8 cellular contexts compared by ENCODE assay signal in genomic region chr7:16078076-16078952, GRCh38.
DNase-seq lines count a peak whose midpoint lies in the region; ATAC-seq, FAIRE-seq and TF ChIP-seq lines count a peak whose summit lies in the region.

No MANE protein-coding gene starts in this region.

- TF ChIP-seq CTCF in DND-41 (IDR thresholded peaks at IDR 0.05; ENCODE audit: borderline replicate concordance, extremely low read depth, low read length, poor library complexity, severe bottlenecking): peak; percentile 67
- TF ChIP-seq CTCF in brain (conservative IDR thresholded peaks at IDR 0.05): peak; percentile 90 to 96
- peak; percentile 57 to 71 (median 64) for TF ChIP-seq CTCF in keratinocyte (optimal IDR thresholded peaks at IDR 0.05 in 1 of 3, IDR thresholded peaks at IDR 0.05 in 1 of 3, conservative IDR thresholded peaks at IDR 0.05 in 1 of 3; ENCODE audit: extremely low read depth in 1 of 3, insufficient read depth in 2 of 3, low read length in 3 of 3)
- peak; percentile 25 to 78 (median 62) for TF ChIP-seq CTCF in upper lobe of left lung (IDR thresholded peaks at IDR 0.05)

- H3K9me3 ChIP-seq in DND-41 (ENCODE audit: insufficient read depth, low read length, severe bottlenecking) (no peaks in the 10 kb centered on the region), keratinocyte (ENCODE audit: control insufficient read depth, low read depth, low read length) (no peaks in the 10 kb centered on the region), upper lobe of left lung (no peaks in the 10 kb centered on the region)

- H3K27ac ChIP-seq in DND-41 (ENCODE audit: low read length) (no peak overlapping the region), keratinocyte (ENCODE audit: control insufficient read depth, insufficient read depth, low read length) (no peak overlapping the region), upper lobe of left lung (no peak overlapping the region)

- no peaks in the 10 kb centered on the region for H3K27me3 ChIP-seq in DND-41 (ENCODE audit: insufficient read depth, low read length, poor library complexity)
- no peaks in the 10 kb centered on the region for H3K27me3 ChIP-seq in keratinocyte (ENCODE audit: control insufficient read depth, extremely low read depth, insufficient read depth, low read length)
- no peaks in the 10 kb centered on the region for H3K27me3 ChIP-seq in upper lobe of left lung

- no peak overlapping the region for H3K4me3 Mint-ChIP-seq in brain

- no peak overlapping the region for H3K4me2 ChIP-seq in DND-41 (ENCODE audit: insufficient read depth, low read length)
- no peak overlapping the region for H3K4me2 ChIP-seq in keratinocyte (ENCODE audit: control insufficient read depth, extremely low read depth, insufficient read depth, low read depth, low read length)

- peaks cover 9% of the 10 kb centered on the region for H3K4me1 Mint-ChIP-seq in brain

- H3K79me2 ChIP-seq in DND-41 (ENCODE audit: insufficient read depth, low read length): no peaks in the 10 kb centered on the region
- no peaks in the 10 kb centered on the region for H3K79me2 ChIP-seq in keratinocyte (ENCODE audit: control insufficient read depth, insufficient read depth, low read length)

- no peaks in the 10 kb centered on the region for H3K27me3 Mint-ChIP-seq in brain

- no peak overlapping the region for H3K9ac ChIP-seq in DND-41 (ENCODE audit: low read depth, low read length)
- H3K9ac ChIP-seq in keratinocyte (ENCODE audit: control insufficient read depth, extremely low read depth, insufficient read depth, low read length): no peak overlapping the region

- H2AFZ ChIP-seq in DND-41 (ENCODE audit: low read depth, low read length): no peak overlapping the region
- H2AFZ ChIP-seq in keratinocyte (ENCODE audit: control insufficient read depth, low read length): no peak overlapping the region

- TF ChIP-seq POLR2A in upper lobe of left lung (IDR thresholded peaks at IDR 0.05): no peak

- 36 to 38% methylated on average over 3 of the region's 3 CpGs for WGBS in upper lobe of left lung, 2 donors

- DNase-seq in DND-41 (peak; percentile 9), NCI-H69 (lab: John Stamatoyannopoulos, UW) (peak; percentile 66), keratinocyte (ENCODE audit: low read depth, low spot score) (peak; percentile 25), upper lobe of left lung (no peak)
- DNase-seq in stimulated activated CD4-positive, alpha-beta T cell treated with anti-CD3 and anti-CD28 coated beads, Interleukin-2, amount 100 ng/mL, for 48 hours: no peak

- H3K4me3 ChIP-seq in DND-41 (ENCODE audit: low read depth in 1 of 2, low read length in 2 of 2) (no peak overlapping the region), keratinocyte (ENCODE audit: control insufficient read depth in 2 of 3, extremely low read depth in 1 of 3, insufficient read depth in 2 of 3, low read depth in 1 of 3, low read length in 3 of 3) (no peak overlapping the region), upper lobe of left lung (no peak overlapping the region)

- H3K36me3 ChIP-seq in DND-41 (ENCODE audit: insufficient read depth, low read length): no peaks in the 10 kb centered on the region
- H3K36me3 ChIP-seq in keratinocyte (ENCODE audit: control insufficient read depth in 2 of 2, extremely low read depth in 1 of 2, insufficient read depth in 2 of 2, low read length in 2 of 2): no peaks in the 10 kb centered on the region
- H3K36me3 ChIP-seq in upper lobe of left lung: no peaks in the 10 kb centered on the region

- H3K4me1 ChIP-seq in DND-41 (ENCODE audit: insufficient read depth, low read length): no peaks in the 10 kb centered on the region
- H3K4me1 ChIP-seq in keratinocyte (ENCODE audit: control insufficient read depth, extremely low read depth, insufficient read depth, low read length): no peaks in the 10 kb centered on the region
- H3K4me1 ChIP-seq in upper lobe of left lung: peaks cover 0 to 5% (median 0%) of the 10 kb centered on the region in 4 donors

- TF ChIP-seq EP300 in upper lobe of left lung (IDR thresholded peaks at IDR 0.05): no peak

- H3K36me3 Mint-ChIP-seq in brain: no peaks in the 10 kb centered on the region

- ATAC-seq in DND-41 (ENCODE audit: insufficient read depth, low read depth) (peak; percentile 57; the same call in 2 of the 3 replicates), GM19452 (IDR thresholded peaks at IDR 0.05; ENCODE audit: unreplicated experiment) (peak; percentile 78), HG03565 (IDR thresholded peaks at IDR 0.05; ENCODE audit: unreplicated experiment) (peak; percentile 56), upper lobe of left lung (ENCODE audit: low FRiP score in 2 of 2) (peak in 1 of 2 donors; percentile 62)

- no peaks in the 10 kb centered on the region for H3K9me1 ChIP-seq in keratinocyte (ENCODE audit: control insufficient read depth, extremely low read depth, insufficient read depth, low read length)

- dilution Hi-C loops in keratinocyte (cut with MboI; ENCODE audit: extremely low pct_ligation_motif_present, low sequenced_read_pairs): no loop called here

- H3K9me3 Mint-ChIP-seq in brain: peaks cover 0 to 2% (median 0%) of the 10 kb centered on the region in 5 experiments

- FAIRE-seq in keratinocyte (lab: Jason Lieb, UNC): peak; percentile 60

- no peaks in the 10 kb centered on the region for H4K20me1 ChIP-seq in DND-41 (ENCODE audit: insufficient read depth, low read length)
- H4K20me1 ChIP-seq in keratinocyte (ENCODE audit: control insufficient read depth, extremely low read depth, insufficient read depth, low read length): no peaks in the 10 kb centered on the region

- peak overlapping the region in 1 of 5 experiments; percentile 23 for H3K27ac Mint-ChIP-seq in brain

Comparison
In these comparisons a context has a peak if more than half of its experiments do, and no peak if none do; other contexts are left out.
1. DNase-seq: peak in DND-41 (single experiment), NCI-H69 (single experiment) and keratinocyte (single experiment); none in upper lobe of left lung (0 of 2) and stimulated activated CD4-positive, alpha-beta T cell treated with anti-CD3 and anti-CD28 coated beads, Interleukin-2, amount 100 ng/mL, for 48 hours (0 of 2).
2. Peak in every context shown above with its lines, with median percentiles within 50 percentile points of each other: CTCF ChIP-seq.